Comparison of ENCODE assay signal across 9 cellular contexts in genomic region chr11:46243796-46244109, GRCh38. TPM values are rescaled to one million over a fixed set of nuclear protein-coding genes. Genes with fewer than 3 reads are reported as not detected.
DNase-seq lines count a peak whose midpoint lies in the region; ATAC-seq and TF ChIP-seq lines count a peak whose summit lies in the region.
"Had no signal": no experiment of that assay in that cellular context is flagged by ENCODE, and none has a peak within 500 bp of the region (broad histone marks: within the 10 kb centered on the region; RNA-seq: fewer than 3 reads in every experiment).

No MANE protein-coding gene starts in this region.

- peak overlapping the region; percentile 80 for H3K4me3 Mint-ChIP-seq in CD8-positive, alpha-beta T cell
- H3K4me3 Mint-ChIP-seq in endothelial cell (ENCODE audit: unreplicated experiment) = peak overlapping the region; percentile 93

- H3K27me3 Mint-ChIP-seq in CD8-positive, alpha-beta T cell (ENCODE audit: low read depth) = peaks cover 11% of the 10 kb centered on the region
- H3K27me3 Mint-ChIP-seq in endothelial cell (ENCODE audit: unreplicated experiment) = peaks cover 17% of the 10 kb centered on the region

- H3K4me2 ChIP-seq in PC-3 (ENCODE audit: low read length) = peak overlapping the region; percentile 99

- H3K4me1 Mint-ChIP-seq in CD8-positive, alpha-beta T cell (ENCODE audit: low read depth) = peaks cover 18% of the 10 kb centered on the region
- H3K4me1 Mint-ChIP-seq in endothelial cell (ENCODE audit: unreplicated experiment) = peaks cover 16% of the 10 kb centered on the region

- no peaks in the 10 kb centered on the region for H3K36me3 Mint-ChIP-seq in CD8-positive, alpha-beta T cell
- peaks cover 2% of the 10 kb centered on the region for H3K36me3 Mint-ChIP-seq in endothelial cell (ENCODE audit: low read depth, unreplicated experiment)

- no peaks in the 10 kb centered on the region for H3K79me2 ChIP-seq in PC-3 (ENCODE audit: low read length)

- TF ChIP-seq CTCF in CD8-positive, alpha-beta T cell (IDR thresholded peaks at IDR 0.05) = no peak
- no peak for TF ChIP-seq CTCF in PC-3 (conservative IDR thresholded peaks at IDR 0.05; ENCODE audit: low read depth, low read length)
- no peak for TF ChIP-seq CTCF in endothelial cell (IDR thresholded peaks at IDR 0.05; ENCODE audit: unreplicated experiment)
- no peak for TF ChIP-seq CTCF in neutrophil (IDR thresholded peaks at IDR 0.05)

- no peaks in the 10 kb centered on the region for H3K9me3 Mint-ChIP-seq in CD8-positive, alpha-beta T cell
- no peaks in the 10 kb centered on the region for H3K9me3 Mint-ChIP-seq in endothelial cell (ENCODE audit: unreplicated experiment)

- H3K36me3 ChIP-seq in CD8-positive, alpha-beta T cell (ENCODE audit: insufficient read depth, low read length) = no peaks in the 10 kb centered on the region
- H3K36me3 ChIP-seq in PC-3 (ENCODE audit: low read depth, low read length) (no peaks in the 10 kb centered on the region), neutrophil (no peaks in the 10 kb centered on the region)

- no peak for DNase-seq in CD8-positive, alpha-beta T cell
- DNase-seq in PC-3 (no peak), endothelial cell (ENCODE audit: low spot score) (no peak), LoVo (ENCODE audit: low spot score) (no peak), dermis blood vessel endothelial cell (no peak)

- CTCF ChIA-PET in CD8-positive, alpha-beta T cell (lab: Charles Lee) = interaction anchor here (0.8 to 10.6 kb wide), 8 partner anchors 8 to 375 kb away, joined by 3 to 307 read pairs (median 4); partner anchors contain the start of gene ATG13
- CTCF ChIA-PET in PC-3 (lab: Charles Lee) = interaction anchor here (0.6 to 1.4 kb wide), 5 partner anchors 29 to 120 kb away, joined by 3 to 7 read pairs (median 3); no protein-coding TSS in a partner anchor

- H4K20me1 ChIP-seq in PC-3 (ENCODE audit: low read length) = no peaks in the 10 kb centered on the region

- peak overlapping the region; percentile 67 for H3K9ac ChIP-seq in PC-3 (ENCODE audit: low read length)

- no peaks in the 10 kb centered on the region for H3K27me3 ChIP-seq in CD8-positive, alpha-beta T cell (ENCODE audit: insufficient read depth, low read length)
- H3K27me3 ChIP-seq in PC-3 (ENCODE audit: low read length) (no peaks in the 10 kb centered on the region), neutrophil (peaks cover 7% of the 10 kb centered on the region)

- ATAC-seq in CD8-positive, alpha-beta T cell = no peak
- ATAC-seq in PC-3 = no peak
- no peak for ATAC-seq in HG03196 (IDR thresholded peaks at IDR 0.05; ENCODE audit: unreplicated experiment)
- ATAC-seq in GM21381 (IDR thresholded peaks at IDR 0.05; ENCODE audit: unreplicated experiment) = no peak

- H3K4me3 ChIP-seq in CD8-positive, alpha-beta T cell (ENCODE audit: low read depth, low read length) = peak overlapping the region; percentile 55
- peak overlapping the region; percentile 80 for H3K4me3 ChIP-seq in PC-3 (ENCODE audit: low read length)
- H3K4me3 ChIP-seq in neutrophil (ENCODE audit: low read depth in 1 of 2, low read length in 1 of 2) = peak overlapping the region; percentile 64 to 66
- H3K4me3 ChIP-seq: mucosa of descending colon had no signal

- no peak overlapping the region for H3K27ac Mint-ChIP-seq in CD8-positive, alpha-beta T cell
- H3K27ac Mint-ChIP-seq in endothelial cell (ENCODE audit: unreplicated experiment) = peak overlapping the region; percentile 83

- H2AFZ ChIP-seq in PC-3 (ENCODE audit: low read length) = peak overlapping the region; percentile 100

- peaks cover 15% of the 10 kb centered on the region for H3K4me1 ChIP-seq in CD8-positive, alpha-beta T cell (ENCODE audit: insufficient read depth, low read length)
- peaks cover 35% of the 10 kb centered on the region for H3K4me1 ChIP-seq in PC-3 (ENCODE audit: insufficient read depth, low read length)
- H3K4me1 ChIP-seq in neutrophil (ENCODE audit: control insufficient read depth in 1 of 2, insufficient read depth in 1 of 2, low read depth in 1 of 2, low read length in 1 of 2) = peaks cover 18 to 19% of the 10 kb centered on the region in 2 experiments

- no peaks in the 10 kb centered on the region for H3K9me3 ChIP-seq in CD8-positive, alpha-beta T cell (ENCODE audit: low read length)
- H3K9me3 ChIP-seq in PC-3 (ENCODE audit: low read length) (no peaks in the 10 kb centered on the region), neutrophil (no peaks in the 10 kb centered on the region)
- H3K9me3 ChIP-seq: mucosa of descending colon had no signal

- no peak overlapping the region for H3K27ac ChIP-seq in CD8-positive, alpha-beta T cell (ENCODE audit: low read depth, low read length)
- 0 out of 2 replicates have a peak overlapping the region, but pooled peaks have one; percentile 15 for H3K27ac ChIP-seq in PC-3 (ENCODE audit: low read length)
- H3K27ac ChIP-seq in neutrophil = no peak overlapping the region

- no peaks in the 10 kb centered on the region for H3F3A ChIP-seq in PC-3 (ENCODE audit: low read length, unreplicated experiment)

- BruUV-seq in PC-3 (replicated peaks; lab: Mats Ljungman, UMichigan) = TSS peak; percentile 94

- intact Hi-C loops in CD8-positive, alpha-beta T cell (cut with DNase I, micrococcal nuclease) = no loop called here
- intact Hi-C loops in PC-3 (cut with micrococcal nuclease) = loop anchor here (1.0 kb wide), 2 partner anchors 30 to 65 kb away; no protein-coding TSS in a partner anchor

- POLR2A ChIA-PET in CD8-positive, alpha-beta T cell (lab: Charles Lee) = interaction anchor here (0.6 to 1.4 kb wide), 3 partner anchors 52 to 233 kb away, joined by 3 to 4 read pairs (median 3); no protein-coding TSS in a partner anchor
- POLR2A ChIA-PET in PC-3 (lab: Charles Lee; ENCODE audit: unreplicated experiment) = interaction anchor here (0.5 to 2.1 kb wide), 10 partner anchors 30 to 318 kb away, joined by 3 to 11 read pairs (median 4); no protein-coding TSS in a partner anchor

- H3K9me2 ChIP-seq in PC-3 (replicated peaks; ENCODE audit: low read length) = no peaks in the 10 kb centered on the region

RNA-seq across cellular contexts. Expression of gene CREB3L1, which starts 33.7 kb away (rescaled TPM):
- total RNA-seq in CD8-positive, alpha-beta T cell = not detected
- total RNA-seq in PC-3 (2014; rRNA removed) = 1.1 and 1.4 TPM in 2 replicates
- total RNA-seq in endothelial cell (ENCODE audit: unreplicated experiment) = 21.6 TPM
- 0.33 and 0.68 TPM in 2 replicates for total RNA-seq in dermis blood vessel endothelial cell
